1 cellular context compared by ENCODE assay signal in the genomic region with DNA sequence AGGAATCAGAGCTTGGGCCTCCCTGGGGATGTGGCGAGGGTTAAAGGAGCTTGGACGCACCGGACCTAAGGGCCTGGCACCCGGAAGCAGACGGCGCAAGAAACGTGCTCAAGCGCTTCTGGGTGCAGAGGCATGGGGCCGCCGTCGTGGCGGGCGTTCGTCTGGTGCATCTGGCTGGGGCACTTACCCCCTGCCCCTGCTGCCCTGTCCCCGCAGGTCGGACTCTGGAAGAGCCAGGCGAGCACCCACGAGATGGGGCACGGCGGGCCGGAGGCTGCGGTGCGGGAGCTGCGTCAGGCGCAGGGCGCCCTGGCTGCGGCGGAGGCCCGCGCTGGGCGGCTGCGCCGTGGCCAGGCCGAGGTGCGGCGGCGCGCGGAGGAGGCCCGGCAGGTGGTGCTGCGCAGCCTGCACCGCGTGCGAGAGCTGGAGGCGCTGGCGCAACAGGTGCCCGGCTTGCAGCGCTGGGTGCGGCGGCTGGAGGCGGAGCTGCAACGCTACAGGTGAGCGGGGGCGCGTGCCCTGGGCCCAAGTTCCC.
A peak's percentile ranks its signal among the peaks of the same experiment; 100 is the strongest.
TF ChIP-seq lines count a peak whose summit lies in the region.

No MANE protein-coding gene starts in this region.

TF ChIP-seq in HepG2, 621 proteins besides CTCF, POLR2A, EP300 and RAD21 (continued from another document and continues in another):
- TF ChIP-seq, protein P1, sequence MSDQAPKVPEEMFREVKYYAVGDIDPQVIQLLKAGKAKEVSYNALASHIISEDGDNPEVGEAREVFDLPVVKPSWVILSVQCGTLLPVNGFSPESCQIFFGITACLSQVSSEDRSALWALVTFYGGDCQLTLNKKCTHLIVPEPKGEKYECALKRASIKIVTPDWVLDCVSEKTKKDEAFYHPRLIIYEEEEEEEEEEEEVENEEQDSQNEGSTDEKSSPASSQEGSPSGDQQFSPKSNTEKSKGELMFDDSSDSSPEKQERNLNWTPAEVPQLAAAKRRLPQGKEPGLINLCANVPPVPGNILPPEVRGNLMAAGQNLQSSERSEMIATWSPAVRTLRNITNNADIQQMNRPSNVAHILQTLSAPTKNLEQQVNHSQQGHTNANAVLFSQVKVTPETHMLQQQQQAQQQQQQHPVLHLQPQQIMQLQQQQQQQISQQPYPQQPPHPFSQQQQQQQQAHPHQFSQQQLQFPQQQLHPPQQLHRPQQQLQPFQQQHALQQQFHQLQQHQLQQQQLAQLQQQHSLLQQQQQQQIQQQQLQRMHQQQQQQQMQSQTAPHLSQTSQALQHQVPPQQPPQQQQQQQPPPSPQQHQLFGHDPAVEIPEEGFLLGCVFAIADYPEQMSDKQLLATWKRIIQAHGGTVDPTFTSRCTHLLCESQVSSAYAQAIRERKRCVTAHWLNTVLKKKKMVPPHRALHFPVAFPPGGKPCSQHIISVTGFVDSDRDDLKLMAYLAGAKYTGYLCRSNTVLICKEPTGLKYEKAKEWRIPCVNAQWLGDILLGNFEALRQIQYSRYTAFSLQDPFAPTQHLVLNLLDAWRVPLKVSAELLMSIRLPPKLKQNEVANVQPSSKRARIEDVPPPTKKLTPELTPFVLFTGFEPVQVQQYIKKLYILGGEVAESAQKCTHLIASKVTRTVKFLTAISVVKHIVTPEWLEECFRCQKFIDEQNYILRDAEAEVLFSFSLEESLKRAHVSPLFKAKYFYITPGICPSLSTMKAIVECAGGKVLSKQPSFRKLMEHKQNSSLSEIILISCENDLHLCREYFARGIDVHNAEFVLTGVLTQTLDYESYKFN (CRISPR knock-in tag; conservative IDR thresholded peaks at IDR 0.05): no peak
- TF ChIP-seq ZSCAN25 (CRISPR knock-in tag; IDR thresholded peaks at IDR 0.05) (no peak), ZNF12 (CRISPR knock-in tag; IDR thresholded peaks at IDR 0.05) (no peak), SALL1 (CRISPR knock-in tag; IDR thresholded peaks at IDR 0.05) (peak; percentile 13; the same call in 1 of the 2 replicates), SP2 (CRISPR knock-in tag; IDR thresholded peaks at IDR 0.05) (no peak), PCBP1 (IDR thresholded peaks at IDR 0.05; ENCODE audit: borderline replicate concordance, low read depth, low read length) (no peak), MEIS2 (CRISPR knock-in tag; IDR thresholded peaks at IDR 0.05) (0 out of 2 replicates have a peak, but pooled peaks have one; percentile 74), ZNF496 (CRISPR knock-in tag; IDR thresholded peaks at IDR 0.05; ENCODE audit: insufficient replicate concordance) (no peak), ZNF780A (CRISPR knock-in tag; IDR thresholded peaks at IDR 0.05) (no peak), ZNF17 (CRISPR knock-in tag; IDR thresholded peaks at IDR 0.05) (no peak), ZNF205 (CRISPR knock-in tag; IDR thresholded peaks at IDR 0.05) (no peak), PAX8 (CRISPR knock-in tag; IDR thresholded peaks at IDR 0.05; ENCODE audit: borderline replicate concordance) (peak; percentile 66; the same call in 1 of the 2 replicates), HCFC1 (IDR thresholded peaks at IDR 0.05; ENCODE audit: low read depth, low read length) (no peak), ZNF460 (CRISPR knock-in tag; IDR thresholded peaks at IDR 0.05; ENCODE audit: borderline replicate concordance) (no peak), ZMYM3 (CRISPR knock-in tag; IDR thresholded peaks at IDR 0.05) (no peak), ZKSCAN5 (CRISPR knock-in tag; IDR thresholded peaks at IDR 0.05) (no peak), RBFOX2 (IDR thresholded peaks at IDR 0.05; ENCODE audit: low read depth, low read length) (peak; percentile 71), SMARCE1 (IDR thresholded peaks at IDR 0.05; ENCODE audit: borderline replicate concordance) (no peak), ZNF160 (CRISPR knock-in tag; IDR thresholded peaks at IDR 0.05) (no peak), AGO2 (optimal IDR thresholded peaks at IDR 0.05; ENCODE audit: low read depth, low read length) (no peak), NR3C1 (CRISPR knock-in tag; IDR thresholded peaks at IDR 0.05) (no peak), JUN (CRISPR knock-in tag; IDR thresholded peaks at IDR 0.05) (no peak), MED8 (CRISPR knock-in tag; IDR thresholded peaks at IDR 0.05; ENCODE audit: insufficient replicate concordance) (no peak), ZFP1 (CRISPR knock-in tag; IDR thresholded peaks at IDR 0.05) (no peak), ZNF20 (CRISPR knock-in tag; IDR thresholded peaks at IDR 0.05) (no peak), KMT2B (CRISPR knock-in tag; IDR thresholded peaks at IDR 0.05) (no peak), ZSCAN12 (CRISPR knock-in tag; IDR thresholded peaks at IDR 0.05) (no peak), MIER2 (CRISPR knock-in tag; IDR thresholded peaks at IDR 0.05) (no peak), ZNF589 (CRISPR knock-in tag; conservative IDR thresholded peaks at IDR 0.05) (no peak), FOSL1 (CRISPR knock-in tag; IDR thresholded peaks at IDR 0.05; ENCODE audit: borderline replicate concordance) (no peak), ZNF598 (CRISPR knock-in tag; IDR thresholded peaks at IDR 0.05; ENCODE audit: borderline replicate concordance) (no peak), ZNF282 (IDR thresholded peaks at IDR 0.05; ENCODE audit: partially characterized antibody) (no peak), ZNF333 (CRISPR knock-in tag; IDR thresholded peaks at IDR 0.05; ENCODE audit: borderline replicate concordance) (no peak), FOXJ3 (CRISPR knock-in tag; IDR thresholded peaks at IDR 0.05; ENCODE audit: borderline replicate concordance) (no peak), FOXP1 (IDR thresholded peaks at IDR 0.05) (no peak), FOXP1 (CRISPR knock-in tag; IDR thresholded peaks at IDR 0.05) (no peak), MAFK (conservative IDR thresholded peaks at IDR 0.05 in 1 of 2, IDR thresholded peaks at IDR 0.05 in 1 of 2; ENCODE audit: low read length in 2 of 2) (no peak)
- TF ChIP-seq, protein P2, sequence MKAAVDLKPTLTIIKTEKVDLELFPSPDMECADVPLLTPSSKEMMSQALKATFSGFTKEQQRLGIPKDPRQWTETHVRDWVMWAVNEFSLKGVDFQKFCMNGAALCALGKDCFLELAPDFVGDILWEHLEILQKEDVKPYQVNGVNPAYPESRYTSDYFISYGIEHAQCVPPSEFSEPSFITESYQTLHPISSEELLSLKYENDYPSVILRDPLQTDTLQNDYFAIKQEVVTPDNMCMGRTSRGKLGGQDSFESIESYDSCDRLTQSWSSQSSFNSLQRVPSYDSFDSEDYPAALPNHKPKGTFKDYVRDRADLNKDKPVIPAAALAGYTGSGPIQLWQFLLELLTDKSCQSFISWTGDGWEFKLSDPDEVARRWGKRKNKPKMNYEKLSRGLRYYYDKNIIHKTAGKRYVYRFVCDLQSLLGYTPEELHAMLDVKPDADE (CRISPR knock-in tag; IDR thresholded peaks at IDR 0.05): no peak
- TF ChIP-seq, protein P3, sequence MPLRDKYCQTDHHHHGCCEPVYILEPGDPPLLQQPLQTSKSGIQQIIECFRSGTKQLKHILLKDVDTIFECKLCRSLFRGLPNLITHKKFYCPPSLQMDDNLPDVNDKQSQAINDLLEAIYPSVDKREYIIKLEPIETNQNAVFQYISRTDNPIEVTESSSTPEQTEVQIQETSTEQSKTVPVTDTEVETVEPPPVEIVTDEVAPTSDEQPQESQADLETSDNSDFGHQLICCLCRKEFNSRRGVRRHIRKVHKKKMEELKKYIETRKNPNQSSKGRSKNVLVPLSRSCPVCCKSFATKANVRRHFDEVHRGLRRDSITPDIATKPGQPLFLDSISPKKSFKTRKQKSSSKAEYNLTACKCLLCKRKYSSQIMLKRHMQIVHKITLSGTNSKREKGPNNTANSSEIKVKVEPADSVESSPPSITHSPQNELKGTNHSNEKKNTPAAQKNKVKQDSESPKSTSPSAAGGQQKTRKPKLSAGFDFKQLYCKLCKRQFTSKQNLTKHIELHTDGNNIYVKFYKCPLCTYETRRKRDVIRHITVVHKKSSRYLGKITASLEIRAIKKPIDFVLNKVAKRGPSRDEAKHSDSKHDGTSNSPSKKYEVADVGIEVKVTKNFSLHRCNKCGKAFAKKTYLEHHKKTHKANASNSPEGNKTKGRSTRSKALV (CRISPR knock-in tag; IDR thresholded peaks at IDR 0.05): peak; percentile 85; the same call in 1 of the 2 replicates
- TF ChIP-seq, protein P4, sequence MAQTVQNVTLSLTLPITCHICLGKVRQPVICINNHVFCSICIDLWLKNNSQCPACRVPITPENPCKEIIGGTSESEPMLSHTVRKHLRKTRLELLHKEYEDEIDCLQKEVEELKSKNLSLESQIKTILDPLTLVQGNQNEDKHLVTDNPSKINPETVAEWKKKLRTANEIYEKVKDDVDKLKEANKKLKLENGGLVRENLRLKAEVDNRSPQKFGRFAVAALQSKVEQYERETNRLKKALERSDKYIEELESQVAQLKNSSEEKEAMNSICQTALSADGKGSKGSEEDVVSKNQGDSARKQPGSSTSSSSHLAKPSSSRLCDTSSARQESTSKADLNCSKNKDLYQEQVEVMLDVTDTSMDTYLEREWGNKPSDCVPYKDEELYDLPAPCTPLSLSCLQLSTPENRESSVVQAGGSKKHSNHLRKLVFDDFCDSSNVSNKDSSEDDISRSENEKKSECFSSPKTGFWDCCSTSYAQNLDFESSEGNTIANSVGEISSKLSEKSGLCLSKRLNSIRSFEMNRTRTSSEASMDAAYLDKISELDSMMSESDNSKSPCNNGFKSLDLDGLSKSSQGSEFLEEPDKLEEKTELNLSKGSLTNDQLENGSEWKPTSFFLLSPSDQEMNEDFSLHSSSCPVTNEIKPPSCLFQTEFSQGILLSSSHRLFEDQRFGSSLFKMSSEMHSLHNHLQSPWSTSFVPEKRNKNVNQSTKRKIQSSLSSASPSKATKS (CRISPR knock-in tag; IDR thresholded peaks at IDR 0.05): no peak
- TF ChIP-seq, protein P5, sequence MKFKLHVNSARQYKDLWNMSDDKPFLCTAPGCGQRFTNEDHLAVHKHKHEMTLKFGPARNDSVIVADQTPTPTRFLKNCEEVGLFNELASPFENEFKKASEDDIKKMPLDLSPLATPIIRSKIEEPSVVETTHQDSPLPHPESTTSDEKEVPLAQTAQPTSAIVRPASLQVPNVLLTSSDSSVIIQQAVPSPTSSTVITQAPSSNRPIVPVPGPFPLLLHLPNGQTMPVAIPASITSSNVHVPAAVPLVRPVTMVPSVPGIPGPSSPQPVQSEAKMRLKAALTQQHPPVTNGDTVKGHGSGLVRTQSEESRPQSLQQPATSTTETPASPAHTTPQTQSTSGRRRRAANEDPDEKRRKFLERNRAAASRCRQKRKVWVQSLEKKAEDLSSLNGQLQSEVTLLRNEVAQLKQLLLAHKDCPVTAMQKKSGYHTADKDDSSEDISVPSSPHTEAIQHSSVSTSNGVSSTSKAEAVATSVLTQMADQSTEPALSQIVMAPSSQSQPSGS (CRISPR knock-in tag; IDR thresholded peaks at IDR 0.05): no peak
- TF ChIP-seq, protein P6, sequence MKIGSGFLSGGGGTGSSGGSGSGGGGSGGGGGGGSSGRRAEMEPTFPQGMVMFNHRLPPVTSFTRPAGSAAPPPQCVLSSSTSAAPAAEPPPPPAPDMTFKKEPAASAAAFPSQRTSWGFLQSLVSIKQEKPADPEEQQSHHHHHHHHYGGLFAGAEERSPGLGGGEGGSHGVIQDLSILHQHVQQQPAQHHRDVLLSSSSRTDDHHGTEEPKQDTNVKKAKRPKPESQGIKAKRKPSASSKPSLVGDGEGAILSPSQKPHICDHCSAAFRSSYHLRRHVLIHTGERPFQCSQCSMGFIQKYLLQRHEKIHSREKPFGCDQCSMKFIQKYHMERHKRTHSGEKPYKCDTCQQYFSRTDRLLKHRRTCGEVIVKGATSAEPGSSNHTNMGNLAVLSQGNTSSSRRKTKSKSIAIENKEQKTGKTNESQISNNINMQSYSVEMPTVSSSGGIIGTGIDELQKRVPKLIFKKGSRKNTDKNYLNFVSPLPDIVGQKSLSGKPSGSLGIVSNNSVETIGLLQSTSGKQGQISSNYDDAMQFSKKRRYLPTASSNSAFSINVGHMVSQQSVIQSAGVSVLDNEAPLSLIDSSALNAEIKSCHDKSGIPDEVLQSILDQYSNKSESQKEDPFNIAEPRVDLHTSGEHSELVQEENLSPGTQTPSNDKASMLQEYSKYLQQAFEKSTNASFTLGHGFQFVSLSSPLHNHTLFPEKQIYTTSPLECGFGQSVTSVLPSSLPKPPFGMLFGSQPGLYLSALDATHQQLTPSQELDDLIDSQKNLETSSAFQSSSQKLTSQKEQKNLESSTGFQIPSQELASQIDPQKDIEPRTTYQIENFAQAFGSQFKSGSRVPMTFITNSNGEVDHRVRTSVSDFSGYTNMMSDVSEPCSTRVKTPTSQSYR (CRISPR knock-in tag; IDR thresholded peaks at IDR 0.05; ENCODE audit: borderline replicate concordance): no peak
- TF ChIP-seq, protein P7, sequence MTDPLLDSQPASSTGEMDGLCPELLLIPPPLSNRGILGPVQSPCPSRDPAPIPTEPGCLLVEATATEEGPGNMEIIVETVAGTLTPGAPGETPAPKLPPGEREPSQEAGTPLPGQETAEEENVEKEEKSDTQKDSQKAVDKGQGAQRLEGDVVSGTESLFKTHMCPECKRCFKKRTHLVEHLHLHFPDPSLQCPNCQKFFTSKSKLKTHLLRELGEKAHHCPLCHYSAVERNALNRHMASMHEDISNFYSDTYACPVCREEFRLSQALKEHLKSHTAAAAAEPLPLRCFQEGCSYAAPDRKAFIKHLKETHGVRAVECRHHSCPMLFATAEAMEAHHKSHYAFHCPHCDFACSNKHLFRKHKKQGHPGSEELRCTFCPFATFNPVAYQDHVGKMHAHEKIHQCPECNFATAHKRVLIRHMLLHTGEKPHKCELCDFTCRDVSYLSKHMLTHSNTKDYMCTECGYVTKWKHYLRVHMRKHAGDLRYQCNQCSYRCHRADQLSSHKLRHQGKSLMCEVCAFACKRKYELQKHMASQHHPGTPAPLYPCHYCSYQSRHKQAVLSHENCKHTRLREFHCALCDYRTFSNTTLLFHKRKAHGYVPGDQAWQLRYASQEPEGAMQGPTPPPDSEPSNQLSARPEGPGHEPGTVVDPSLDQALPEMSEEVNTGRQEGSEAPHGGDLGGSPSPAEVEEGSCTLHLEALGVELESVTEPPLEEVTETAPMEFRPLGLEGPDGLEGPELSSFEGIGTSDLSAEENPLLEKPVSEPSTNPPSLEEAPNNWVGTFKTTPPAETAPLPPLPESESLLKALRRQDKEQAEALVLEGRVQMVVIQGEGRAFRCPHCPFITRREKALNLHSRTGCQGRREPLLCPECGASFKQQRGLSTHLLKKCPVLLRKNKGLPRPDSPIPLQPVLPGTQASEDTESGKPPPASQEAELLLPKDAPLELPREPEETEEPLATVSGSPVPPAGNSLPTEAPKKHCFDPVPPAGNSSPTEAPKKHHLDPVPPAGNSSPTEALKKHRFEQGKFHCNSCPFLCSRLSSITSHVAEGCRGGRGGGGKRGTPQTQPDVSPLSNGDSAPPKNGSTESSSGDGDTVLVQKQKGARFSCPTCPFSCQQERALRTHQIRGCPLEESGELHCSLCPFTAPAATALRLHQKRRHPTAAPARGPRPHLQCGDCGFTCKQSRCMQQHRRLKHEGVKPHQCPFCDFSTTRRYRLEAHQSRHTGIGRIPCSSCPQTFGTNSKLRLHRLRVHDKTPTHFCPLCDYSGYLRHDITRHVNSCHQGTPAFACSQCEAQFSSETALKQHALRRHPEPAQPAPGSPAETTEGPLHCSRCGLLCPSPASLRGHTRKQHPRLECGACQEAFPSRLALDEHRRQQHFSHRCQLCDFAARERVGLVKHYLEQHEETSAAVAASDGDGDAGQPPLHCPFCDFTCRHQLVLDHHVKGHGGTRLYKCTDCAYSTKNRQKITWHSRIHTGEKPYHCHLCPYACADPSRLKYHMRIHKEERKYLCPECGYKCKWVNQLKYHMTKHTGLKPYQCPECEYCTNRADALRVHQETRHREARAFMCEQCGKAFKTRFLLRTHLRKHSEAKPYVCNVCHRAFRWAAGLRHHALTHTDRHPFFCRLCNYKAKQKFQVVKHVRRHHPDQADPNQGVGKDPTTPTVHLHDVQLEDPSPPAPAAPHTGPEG (CRISPR knock-in tag; IDR thresholded peaks at IDR 0.05): 0 out of 2 replicates have a peak, but pooled peaks have one; percentile 38
